In genomic region chr12:13197526-13198141, GRCh38 we compare ENCODE assay signal across 8 cellular contexts. TPM values are rescaled to one million over a fixed set of nuclear protein-coding genes. Genes with fewer than 3 reads are reported as not detected.
DNase-seq lines count a peak whose midpoint lies in the region; ATAC-seq and TF ChIP-seq lines count a peak whose summit lies in the region.

No MANE protein-coding gene starts in this region.

- CTCF ChIA-PET in HCT116 (lab: Charles Lee), result interaction anchor here (0.8 kb wide), 1 partner anchor 10 kb away, joined by 3 read pairs; no protein-coding TSS in a partner anchor

- H4K20me1 ChIP-seq in HCT116 (ENCODE audit: insufficient read depth), result no peaks in the 10 kb centered on the region
- no peaks in the 10 kb centered on the region for H4K20me1 ChIP-seq in smooth muscle cell (ENCODE audit: low read depth)

- H3K9me3 ChIP-seq in HCT116 (ENCODE audit: control insufficient read depth in 1 of 2, insufficient read depth in 1 of 2, low read depth in 1 of 2, low read length in 2 of 2) (no peaks in the 10 kb centered on the region), heart left ventricle (no peaks in the 10 kb centered on the region), smooth muscle cell (replicated peaks; ENCODE audit: low read depth) (no peaks in the 10 kb centered on the region)

- H3K4me3 Mint-ChIP-seq in activated T-helper 1 cell treated with anti-CD3 and anti-CD28 coated beads, Interleukin-12 subunit alpha, Interleukin-12 subunit beta, Interleukin-2, Interleukin-4 antibody, amounts not matched to agents 30 ng/mL and 10 ng/mL and 1 ng/mL, durations not matched to agents 14 hours and 24 hours and 36 hours, result peak overlapping the region; percentile 79
- H3K4me3 Mint-ChIP-seq in immature natural killer cell, result peak overlapping the region in 1 of 5 donors; percentile 76

- no peaks in the 10 kb centered on the region for H3K27me3 ChIP-seq in HCT116 (ENCODE audit: insufficient read depth, low read length)
- H3K27me3 ChIP-seq in heart left ventricle, result no peaks in the 10 kb centered on the region
- H3K27me3 ChIP-seq in smooth muscle cell (ENCODE audit: low read depth), result no peaks in the 10 kb centered on the region

- TF ChIP-seq POLR2A in HCT116 (IDR thresholded peaks at IDR 0.05; ENCODE audit: borderline replicate concordance, extremely low read depth, insufficient read depth, insufficient read length), result no peak
- no peak for TF ChIP-seq POLR2A in heart left ventricle (IDR thresholded peaks at IDR 0.05)

- 34 to 49% (median 44%) methylated on average over 9 of the region's 9 CpGs for WGBS in heart left ventricle, 4 donors
- WGBS in smooth muscle cell (ENCODE audit: low lambda C conversion rate), result 74% methylated on average over 9 of the region's 9 CpGs

- TF ChIP-seq CTCF in HCT116 (IDR thresholded peaks at IDR 0.05 in 2 of 3, conservative IDR thresholded peaks at IDR 0.05 in 1 of 3; ENCODE audit: borderline replicate concordance in 1 of 3, insufficient read depth in 1 of 3, low read depth in 2 of 3, low read length in 2 of 3) (no peak), heart left ventricle (IDR thresholded peaks at IDR 0.05) (no peak), smooth muscle cell (IDR thresholded peaks at IDR 0.05; ENCODE audit: borderline replicate concordance, insufficient read depth, poor library complexity, severe bottlenecking) (no peak)

- no peak for DNase-seq in HCT116 (ENCODE audit: low read depth, low spot score)
- no peak for DNase-seq in activated T-helper 1 cell treated with anti-CD3 and anti-CD28 coated beads, Interleukin-12 subunit alpha, Interleukin-12 subunit beta, Interleukin-2, Interleukin-4 antibody, amounts not matched to agents 30 ng/mL and 10 ng/mL and 1 ng/mL, durations not matched to agents 14 hours and 24 hours and 36 hours (ENCODE audit: low spot score)
- DNase-seq in heart left ventricle, result peak; percentile 78 to 86 (median 84)
- no peak for DNase-seq in smooth muscle cell (lab: John Stamatoyannopoulos, UW; ENCODE audit: unreplicated experiment)
- DNase-seq in cerebellum (ENCODE audit: low spot score), result no peak
- DNase-seq in immature natural killer cell, result no peak

- POLR2A ChIA-PET in HCT116 (lab: Charles Lee), result interaction anchor here (0.6 to 1.9 kb wide), 3 partner anchors 16 to 335 kb away, joined by 4 to 8 read pairs (median 7); no protein-coding TSS in a partner anchor

- H3K36me3 ChIP-seq in HCT116 (ENCODE audit: control insufficient read depth in 1 of 2, insufficient read depth in 2 of 2, low read length in 2 of 2) (peaks cover 0 to 11% of the 10 kb centered on the region in 2 experiments; a peak in 1 of 4 replicates), heart left ventricle (peaks cover 0 to 5% (median 0%) of the 10 kb centered on the region in 9 donors), smooth muscle cell (ENCODE audit: low read depth) (no peaks in the 10 kb centered on the region)

- no peak for TF ChIP-seq RAD21 in HCT116 (IDR thresholded peaks at IDR 0.05; ENCODE audit: low read depth)

- no peaks in the 10 kb centered on the region for H3K9me3 Mint-ChIP-seq in activated T-helper 1 cell treated with anti-CD3 and anti-CD28 coated beads, Interleukin-12 subunit alpha, Interleukin-12 subunit beta, Interleukin-2, Interleukin-4 antibody, amounts not matched to agents 30 ng/mL and 10 ng/mL and 1 ng/mL, durations not matched to agents 14 hours and 24 hours and 36 hours
- H3K9me3 Mint-ChIP-seq in immature natural killer cell, result peaks cover 0 to 2% (median 0%) of the 10 kb centered on the region in 6 donors

- peaks cover 27% of the 10 kb centered on the region for H3K27me3 Mint-ChIP-seq in activated T-helper 1 cell treated with anti-CD3 and anti-CD28 coated beads, Interleukin-12 subunit alpha, Interleukin-12 subunit beta, Interleukin-2, Interleukin-4 antibody, amounts not matched to agents 30 ng/mL and 10 ng/mL and 1 ng/mL, durations not matched to agents 14 hours and 24 hours and 36 hours (ENCODE audit: insufficient read depth)
- H3K27me3 Mint-ChIP-seq in immature natural killer cell (ENCODE audit: low read depth in 3 of 3), result peaks cover 8 to 19% (median 10%) of the 10 kb centered on the region in 3 donors

- peaks cover 19% of the 10 kb centered on the region for H3F3A ChIP-seq in smooth muscle cell (ENCODE audit: low read depth)

- H2AFZ ChIP-seq in HCT116 (ENCODE audit: low read depth, low read length, poor library complexity, severe bottlenecking), result no peak overlapping the region
- H2AFZ ChIP-seq in smooth muscle cell (ENCODE audit: low read depth), result no peak overlapping the region

- H3K9ac ChIP-seq in HCT116 (ENCODE audit: low read length) (peak overlapping the region; percentile 77), smooth muscle cell (ENCODE audit: low read depth) (peak overlapping the region; percentile 86)

- no TSS peak for BruUV-seq in HCT116 (replicated peaks; lab: Mats Ljungman, UMichigan)

- intact Hi-C loops in HCT116 (cut with micrococcal nuclease), result no loop called here
- intact Hi-C loops in activated T-helper 1 cell treated with anti-CD3 and anti-CD28 coated beads, Interleukin-12 subunit alpha, Interleukin-12 subunit beta, Interleukin-2, Interleukin-4 antibody, amounts not matched to agents 30 ng/mL and 10 ng/mL and 1 ng/mL, durations not matched to agents 14 hours and 24 hours and 36 hours (cut with micrococcal nuclease), result loop anchor here (2.0 to 5.0 kb wide), 3 partner anchors 150 to 473 kb away; no protein-coding TSS in a partner anchor
- intact Hi-C loops in heart left ventricle (cut with DNase I), result loop anchor here in 9 of 10 donors (2.0 to 5.0 kb wide), 8 partner anchors 19 to 197 kb away; partner anchors contain the start of gene HEBP1 (in 2 of the 9)

- H3K4me3 ChIP-seq in HCT116 (replicated peaks in 1 of 2; ENCODE audit: low read depth in 1 of 2, low read length in 2 of 2) (peak overlapping the region; percentile 60 to 74), heart left ventricle (peak overlapping the region; percentile 54 to 85 (median 66)), smooth muscle cell (peak overlapping the region; percentile 47)

- H3K27ac Mint-ChIP-seq in activated T-helper 1 cell treated with anti-CD3 and anti-CD28 coated beads, Interleukin-12 subunit alpha, Interleukin-12 subunit beta, Interleukin-2, Interleukin-4 antibody, amounts not matched to agents 30 ng/mL and 10 ng/mL and 1 ng/mL, durations not matched to agents 14 hours and 24 hours and 36 hours, result peak overlapping the region; percentile 81
- no peak overlapping the region for H3K27ac Mint-ChIP-seq in immature natural killer cell

- H3K4me2 ChIP-seq in HCT116 (ENCODE audit: low read length) (peak overlapping the region; percentile 88), smooth muscle cell (peak overlapping the region; percentile 81)

- no peaks in the 10 kb centered on the region for H3K9me2 ChIP-seq in HCT116 (ENCODE audit: insufficient read depth)

- H3K79me2 ChIP-seq in HCT116 (ENCODE audit: insufficient read depth, low read length) (peaks cover 59% of the 10 kb centered on the region), smooth muscle cell (ENCODE audit: low read depth) (peaks cover 9% of the 10 kb centered on the region)

- peaks cover 1% of the 10 kb centered on the region for H3K36me3 Mint-ChIP-seq in activated T-helper 1 cell treated with anti-CD3 and anti-CD28 coated beads, Interleukin-12 subunit alpha, Interleukin-12 subunit beta, Interleukin-2, Interleukin-4 antibody, amounts not matched to agents 30 ng/mL and 10 ng/mL and 1 ng/mL, durations not matched to agents 14 hours and 24 hours and 36 hours (ENCODE audit: low read depth)
- H3K36me3 Mint-ChIP-seq in immature natural killer cell, result no peaks in the 10 kb centered on the region

- H3K4me1 Mint-ChIP-seq in activated T-helper 1 cell treated with anti-CD3 and anti-CD28 coated beads, Interleukin-12 subunit alpha, Interleukin-12 subunit beta, Interleukin-2, Interleukin-4 antibody, amounts not matched to agents 30 ng/mL and 10 ng/mL and 1 ng/mL, durations not matched to agents 14 hours and 24 hours and 36 hours (ENCODE audit: low read depth), result peaks cover 35% of the 10 kb centered on the region
- H3K4me1 Mint-ChIP-seq in immature natural killer cell, result peaks cover 14 to 17% of the 10 kb centered on the region in 2 donors

- peaks cover 35 to 83% of the 10 kb centered on the region in 2 experiments for H3K4me1 ChIP-seq in HCT116 (ENCODE audit: control insufficient read depth in 1 of 2, insufficient read depth in 2 of 2, low read length in 2 of 2)
- H3K4me1 ChIP-seq in heart left ventricle, result peaks cover 4 to 80% (median 44%) of the 10 kb centered on the region in 12 donors
- H3K4me1 ChIP-seq in smooth muscle cell (ENCODE audit: low read depth), result peaks cover 34% of the 10 kb centered on the region

- RAD21 ChIA-PET in HCT116 (lab: Charles Lee; ENCODE audit: low non-redundant PET in 1 of 2, low total read pairs in 2 of 2, uncharacterized antibody in 2 of 2, unreplicated experiment in 2 of 2), result no interaction called here

- H3K27ac ChIP-seq in HCT116 (ENCODE audit: low read depth, low read length) (peak overlapping the region; percentile 64; the same call in 1 of the 2 replicates), heart left ventricle (peak overlapping the region; percentile 81 to 99 (median 90)), smooth muscle cell (ENCODE audit: low read depth) (peak overlapping the region; percentile 98)

- ATAC-seq in HCT116 (no peak), heart left ventricle (peak; percentile 40 to 75 (median 72)), GM19463 (IDR thresholded peaks at IDR 0.05; ENCODE audit: unreplicated experiment) (no peak), GM18511 (IDR thresholded peaks at IDR 0.05; ENCODE audit: unreplicated experiment) (no peak)

TF ChIP-seq in HCT116, 20 proteins besides CTCF, POLR2A, EP300 and RAD21:
- TF ChIP-seq CEBPB (IDR thresholded peaks at IDR 0.05; ENCODE audit: low read depth) (no peak), MAX (IDR thresholded peaks at IDR 0.05) (no peak), POLR2AphosphoS5 (IDR thresholded peaks at IDR 0.05; ENCODE audit: low read depth, low read length) (peak; percentile 6; the same call in 1 of the 2 replicates)

RNA-seq across cellular contexts. Expression of gene EMP1, which starts 1.1 kb away (rescaled TPM):
- total RNA-seq in HCT116 (2021; ENCODE audit: unreplicated experiment), result 110 TPM
- 170 and 244 TPM in 2 replicates for polyA plus RNA-seq in HCT116 (2012)
- total RNA-seq in activated T-helper 1 cell treated with anti-CD3 and anti-CD28 coated beads, Interleukin-12 subunit alpha, Interleukin-12 subunit beta, Interleukin-2, Interleukin-4 antibody, amounts not matched to agents 30 ng/mL and 10 ng/mL and 1 ng/mL, durations not matched to agents 14 hours and 24 hours and 36 hours, result 29.6 and 33.6 TPM in 2 replicates
- 100 to 1,000 TPM in 6 of 9 donors, 10 to 100 TPM in 3; 67.9 to 281 (median 175) TPM for total RNA-seq in heart left ventricle
- polyA plus RNA-seq in heart left ventricle, result 10 to 100 TPM; 16.4 to 83.0 TPM
- 52.0 and 53.0 TPM in 2 replicates for total RNA-seq in smooth muscle cell
- polyA plus RNA-seq in smooth muscle cell, result 13.2 and 34.8 TPM in 2 replicates
- total RNA-seq in cerebellum, result 20.1 TPM
- polyA plus RNA-seq in immature natural killer cell, result 1 to 10 TPM in 2 of 3 donors, under 1 TPM in 1; 0.04 to 1.5 (median 1.3) TPM

Comparison
In these comparisons a context has a peak if more than half of its experiments do, and no peak if none do; other contexts are left out.
1. ATAC-seq: peak in heart left ventricle (4 of 4); none in HCT116 (single experiment), GM19463 (single experiment) and GM18511 (single experiment).
2. DNase-seq: peak in heart left ventricle (5 of 5); none in HCT116 (single experiment), activated T-helper 1 cell treated with anti-CD3 and anti-CD28 coated beads, Interleukin-12 subunit alpha, Interleukin-12 subunit beta, Interleukin-2, Interleukin-4 antibody, amounts not matched to agents 30 ng/mL and 10 ng/mL and 1 ng/mL, durations not matched to agents 14 hours and 24 hours and 36 hours (single experiment), smooth muscle cell (single experiment), cerebellum (single experiment) and immature natural killer cell (0 of 3).
3. Peak in every context shown above with its lines, with median percentiles within 50 percentile points of each other: H3K27ac ChIP-seq and H3K4me3 ChIP-seq.